19 cellular contexts compared by ENCODE assay signal in genomic region chr6:140318408-140318807, GRCh38.
"Had no signal": no experiment of that assay in that cellular context is flagged by ENCODE, and none has a peak within 500 bp of the region (broad histone marks: within the 10 kb centered on the region; RNA-seq: fewer than 3 reads in every experiment).

No MANE protein-coding gene starts in this region.

- H3K27ac Mint-ChIP-seq: activated CD4-positive, alpha-beta T cell treated with anti-CD3 and anti-CD28 coated beads for 36 hours; activated naive CD8-positive, alpha-beta T cell; endodermal cell; progenitor cell of endocrine pancreas; stimulated activated memory B cell treated with anti-CD40 and anti-IgM and Interleukin-4, amounts not matched to agents 10 μg/mL and 1 μg/mL and 100 μg/mL, for 72 hours; T-helper 2 cell treated with Interferon-gamma antibody and Interleukin-4, amounts not matched to agents 5 μg/mL and 100 μg/mL, for 36 hours; type B pancreatic cell; WTC11 had no signal

- DNase-seq: activated CD4-positive, alpha-beta T cell treated with anti-CD3 and anti-CD28 coated beads for 36 hours; activated CD4-positive, alpha-beta T cell treated with anti-CD3 and anti-CD28 coated beads, Interleukin-2, amount 50 U/mL, for 48 hours; activated gamma-delta T cell treated with Interleukin-2 at 50 U/mL for 16 hours; dorsolateral prefrontal cortex; endodermal cell; foreskin melanocyte; midbrain; spleen; stimulated activated CD4-positive, alpha-beta T cell treated with anti-CD3 and anti-CD28 coated beads, Interleukin-4, amount 100 ng/mL, for 4 hours; testis had no signal

- H3K27me3 Mint-ChIP-seq: activated naive CD8-positive, alpha-beta T cell; progenitor cell of endocrine pancreas; stimulated activated memory B cell treated with anti-CD40 and anti-IgM and Interleukin-4, amounts not matched to agents 10 μg/mL and 1 μg/mL and 100 μg/mL, for 72 hours; type B pancreatic cell had no signal

- FAIRE-seq: TTC549 had no signal

- H3K27ac ChIP-seq: dorsolateral prefrontal cortex, testis had no signal

- H3K27me3 ChIP-seq: dorsolateral prefrontal cortex, spleen, testis had no signal

- ATAC-seq: activated CD4-positive, alpha-beta T cell treated with anti-CD3 and anti-CD28 coated beads for 36 hours; stimulated activated memory B cell treated with anti-CD40 and anti-IgM and Interleukin-4, amounts not matched to agents 10 μg/mL and 1 μg/mL and 100 μg/mL, for 72 hours; WTC11 had no signal

- H3K36me3 ChIP-seq: spleen had no signal

- H3K9me3 Mint-ChIP-seq: endodermal cell; T-helper 2 cell treated with Interferon-gamma antibody and Interleukin-4, amounts not matched to agents 5 μg/mL and 100 μg/mL, for 36 hours; type B pancreatic cell had no signal

- H3K4me3 Mint-ChIP-seq: activated CD4-positive, alpha-beta T cell treated with anti-CD3 and anti-CD28 coated beads for 36 hours; activated naive CD8-positive, alpha-beta T cell; endodermal cell; nephron; stimulated activated memory B cell treated with anti-CD40 and anti-IgM and Interleukin-4, amounts not matched to agents 10 μg/mL and 1 μg/mL and 100 μg/mL, for 72 hours; T-helper 2 cell treated with Interferon-gamma antibody and Interleukin-4, amounts not matched to agents 5 μg/mL and 100 μg/mL, for 36 hours; type B pancreatic cell; WTC11 had no signal

- H3K9me3 ChIP-seq: spleen, testis had no signal

- H3K4me3 ChIP-seq: lung, testis had no signal

- H3K4me1 ChIP-seq: testis had no signal

- H3K4me1 Mint-ChIP-seq: activated CD4-positive, alpha-beta T cell treated with anti-CD3 and anti-CD28 coated beads for 36 hours had no signal

- H3K36me3 Mint-ChIP-seq: activated naive CD8-positive, alpha-beta T cell; stimulated activated memory B cell treated with anti-CD40 and anti-IgM and Interleukin-4, amounts not matched to agents 10 μg/mL and 1 μg/mL and 100 μg/mL, for 72 hours; type B pancreatic cell had no signal
